In the genomic region with DNA sequence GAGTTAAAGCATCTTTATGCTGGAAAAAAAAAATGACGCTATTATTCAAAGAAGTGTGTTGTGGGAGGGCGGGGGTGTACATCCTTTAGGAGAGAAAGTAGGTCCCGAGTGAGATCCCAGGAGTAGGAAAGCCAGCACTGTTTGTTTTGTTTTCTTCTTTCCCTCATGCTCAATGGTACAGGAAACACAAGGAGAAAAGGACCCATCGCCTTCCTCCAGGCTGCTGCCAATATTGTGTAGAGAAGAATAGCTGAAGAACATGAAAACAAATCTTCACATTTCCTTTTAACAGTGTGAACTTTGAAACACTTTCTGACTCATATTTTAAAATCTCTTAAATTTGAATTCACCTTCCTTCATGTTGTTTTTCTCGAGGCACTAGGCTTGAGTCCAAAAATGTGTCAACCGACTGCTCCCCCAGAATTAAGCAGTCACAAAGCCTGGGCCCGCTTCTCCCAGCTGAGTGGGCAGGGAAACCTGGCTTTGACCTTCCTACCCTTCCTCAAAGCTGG, we compare ENCODE assay signal across 15 cellular contexts. TPM values are rescaled to one million over a fixed set of nuclear protein-coding genes. Genes with fewer than 3 reads are reported as not detected.
A peak's percentile ranks its signal among the peaks of the same experiment; 100 is the strongest.
DNase-seq lines count a peak whose midpoint lies in the region; ATAC-seq and TF ChIP-seq lines count a peak whose summit lies in the region.
"Had no signal": no experiment of that assay in that cellular context is flagged by ENCODE, and none has a peak within 500 bp of the region (broad histone marks: within the 10 kb centered on the region; RNA-seq: fewer than 3 reads in every experiment).

No MANE protein-coding gene starts in this region.

- no peaks in the 10 kb centered on the region for H3K27me3 ChIP-seq in PC-9 (ENCODE audit: insufficient read depth, low read depth)
- H3K27me3 ChIP-seq in prostate gland (replicated peaks; ENCODE audit: insufficient read depth), result no peaks in the 10 kb centered on the region

- H3K4me1 ChIP-seq in PC-9 (replicated peaks; ENCODE audit: insufficient read depth), result peaks cover 46% of the 10 kb centered on the region
- H3K4me1 ChIP-seq in prostate gland (replicated peaks), result no peaks in the 10 kb centered on the region
- H3K4me1 ChIP-seq: tibial artery had no signal

- POLR2A ChIA-PET in PC-9 (lab: Charles Lee; ENCODE audit: unreplicated experiment), result interaction anchor here (0.7 kb wide), 1 partner anchor 79 kb away, joined by 3 read pairs; no protein-coding TSS in a partner anchor

- CTCF ChIA-PET in PC-9 (lab: Charles Lee), result no interaction called here

- no peak for DNase-seq in T-helper 1 cell
- DNase-seq in PC-9, result peak; percentile 35 to 72
- DNase-seq in putamen (ENCODE audit: low spot score), result peak; percentile 72
- no peak for DNase-seq in prostate gland (ENCODE audit: low spot score)
- DNase-seq in left lobe of liver (ENCODE audit: low spot score), result no peak
- no peak for DNase-seq in NOMO-1 (lab: John Stamatoyannopoulos, UW; ENCODE audit: unreplicated experiment in 2 of 2)
- DNase-seq: activated CD4-positive, alpha-beta T cell treated with anti-CD3 and anti-CD28 coated beads for 4 hours; MG63; NK-92 treated with Interleukin-12 subunit alpha and Interleukin-12 subunit beta, amount 100 ng/mL, for 24 hours; tibial artery had no signal

- TF ChIP-seq POLR2A in prostate gland (IDR thresholded peaks at IDR 0.05), result no peak

- ATAC-seq in left lobe of liver, result no peak
- ATAC-seq: SK-N-SH treated with all-trans-retinoic acid at 6 μM for 48 hours had no signal

- peak overlapping the region; percentile 7; the same call in 1 of the 2 replicates for H2AFZ ChIP-seq in PC-9

- no peak overlapping the region for H3K4me3 ChIP-seq in PC-9
- no peak overlapping the region for H3K4me3 ChIP-seq in prostate gland
- H3K4me3 ChIP-seq: MG63, skin epidermis, tibial artery had no signal

- intact Hi-C loops in PC-9 (cut with micrococcal nuclease; ENCODE audit: unreplicated experiment) (loop anchor here (5.0 kb wide), 1 partner anchor 36 kb away; no protein-coding TSS in a partner anchor), prostate gland (cut with DNase I) (no loop called here)
- intact Hi-C loops in dendritic cell treated with granulocyte-macrophage colony-stimulating factor and Interleukin-4, amounts not matched to agents 40 ng/mL and 50 ng/mL, for 4 days (cut with micrococcal nuclease), result no loop called here

- peak overlapping the region; percentile 7 for H3K4me3 Mint-ChIP-seq in T-helper 1 cell treated with Interleukin-12 subunit alpha and Interleukin-12 subunit beta and Interleukin-4 antibody, amounts not matched to agents 30 μg/mL and 1 μg/mL, for 36 hours
- no peak overlapping the region for H3K4me3 Mint-ChIP-seq in dendritic cell treated with granulocyte-macrophage colony-stimulating factor and Interleukin-4, amounts not matched to agents 40 ng/mL and 50 ng/mL, for 4 days

- H3K36me3 ChIP-seq in PC-9 (ENCODE audit: low read depth) (no peaks in the 10 kb centered on the region), prostate gland (no peaks in the 10 kb centered on the region)
- H3K36me3 ChIP-seq: MG63, tibial artery had no signal

- peak overlapping the region; percentile 52 for H3K4me2 ChIP-seq in PC-9

- no peaks in the 10 kb centered on the region for H3K9me3 ChIP-seq in PC-9 (ENCODE audit: insufficient read depth, low read depth)
- H3K9me3 ChIP-seq in prostate gland, result no peaks in the 10 kb centered on the region
- H3K9me3 ChIP-seq: MG63, tibial artery had no signal

- peak overlapping the region; percentile 75 for H3K27ac Mint-ChIP-seq in T-helper 1 cell treated with Interleukin-12 subunit alpha and Interleukin-12 subunit beta and Interleukin-4 antibody, amounts not matched to agents 30 μg/mL and 1 μg/mL, for 36 hours
- H3K27ac Mint-ChIP-seq in dendritic cell treated with granulocyte-macrophage colony-stimulating factor and Interleukin-4, amounts not matched to agents 40 ng/mL and 50 ng/mL, for 4 days, result peak overlapping the region; percentile 45

- H3K4me1 Mint-ChIP-seq in T-helper 1 cell treated with Interleukin-12 subunit alpha and Interleukin-12 subunit beta and Interleukin-4 antibody, amounts not matched to agents 30 μg/mL and 1 μg/mL, for 36 hours (ENCODE audit: low read depth), result peaks cover 67% of the 10 kb centered on the region
- peaks cover 62% of the 10 kb centered on the region for H3K4me1 Mint-ChIP-seq in dendritic cell treated with granulocyte-macrophage colony-stimulating factor and Interleukin-4, amounts not matched to agents 40 ng/mL and 50 ng/mL, for 4 days (ENCODE audit: low read depth)

- BruUV-seq in PC-9 (replicated peaks; lab: Mats Ljungman, UMichigan), result no TSS peak

- H3F3A ChIP-seq in PC-9 (ENCODE audit: insufficient read depth, low read depth), result peaks cover 15% of the 10 kb centered on the region; the same call in 1 of the 2 replicates

- 51% methylated on average over 7 of the region's 7 CpGs for WGBS in prostate gland

- no peaks in the 10 kb centered on the region for H3K27me3 Mint-ChIP-seq in T-helper 1 cell treated with Interleukin-12 subunit alpha and Interleukin-12 subunit beta and Interleukin-4 antibody, amounts not matched to agents 30 μg/mL and 1 μg/mL, for 36 hours (ENCODE audit: low read depth)
- H3K27me3 Mint-ChIP-seq in dendritic cell treated with granulocyte-macrophage colony-stimulating factor and Interleukin-4, amounts not matched to agents 40 ng/mL and 50 ng/mL, for 4 days, result no peaks in the 10 kb centered on the region

- peak overlapping the region; percentile 38 for H3K27ac ChIP-seq in PC-9
- no peak overlapping the region for H3K27ac ChIP-seq in prostate gland
- H3K27ac ChIP-seq: 22Rv1, tibial artery had no signal

- H3K36me3 Mint-ChIP-seq in T-helper 1 cell treated with Interleukin-12 subunit alpha and Interleukin-12 subunit beta and Interleukin-4 antibody, amounts not matched to agents 30 μg/mL and 1 μg/mL, for 36 hours (ENCODE audit: low read depth), result peaks cover 59% of the 10 kb centered on the region
- H3K36me3 Mint-ChIP-seq in dendritic cell treated with granulocyte-macrophage colony-stimulating factor and Interleukin-4, amounts not matched to agents 40 ng/mL and 50 ng/mL, for 4 days (ENCODE audit: low read depth), result no peaks in the 10 kb centered on the region

- no peaks in the 10 kb centered on the region for H3K9me3 Mint-ChIP-seq in T-helper 1 cell treated with Interleukin-12 subunit alpha and Interleukin-12 subunit beta and Interleukin-4 antibody, amounts not matched to agents 30 μg/mL and 1 μg/mL, for 36 hours
- no peaks in the 10 kb centered on the region for H3K9me3 Mint-ChIP-seq in dendritic cell treated with granulocyte-macrophage colony-stimulating factor and Interleukin-4, amounts not matched to agents 40 ng/mL and 50 ng/mL, for 4 days

- no peaks in the 10 kb centered on the region for H3K9me2 ChIP-seq in PC-9 (ENCODE audit: insufficient read depth)

- TF ChIP-seq CTCF in PC-9 (conservative IDR thresholded peaks at IDR 0.05), result no peak
- no peak for TF ChIP-seq CTCF in prostate gland (IDR thresholded peaks at IDR 0.05)

- H3K79me2 ChIP-seq in PC-9 (ENCODE audit: low read depth), result no peaks in the 10 kb centered on the region

- H4K20me1 ChIP-seq in PC-9 (ENCODE audit: insufficient read depth), result no peaks in the 10 kb centered on the region

RNA-seq across cellular contexts. Expression of a gene that starts 22.3 kb away (rescaled TPM):
- total RNA-seq in PC-9 (2021) (0.05 TPM in 1 of 2 replicates, not detected in the other), prostate gland (1 to 10 TPM; 1.3 to 1.9 TPM), left lobe of liver (1.7 TPM)

Comparison
In these comparisons a context has a peak if more than half of its experiments do, and no peak if none do; other contexts are left out.
1. DNase-seq: peak in PC-9 (2 of 2) and putamen (single experiment); none in T-helper 1 cell (0 of 5), prostate gland (single experiment), left lobe of liver (single experiment) and NOMO-1 (0 of 2).